18 cellular contexts compared by ENCODE assay signal in genomic region chr6:142561511-142562265, GRCh38.
DNase-seq lines count a peak whose midpoint lies in the region; ATAC-seq and TF ChIP-seq lines count a peak whose summit lies in the region.
"Had no signal": no experiment of that assay in that cellular context is flagged by ENCODE, and none has a peak within 500 bp of the region (broad histone marks: within the 10 kb centered on the region; RNA-seq: fewer than 3 reads in every experiment).

No MANE protein-coding gene starts in this region.

- peaks cover 6% of the 10 kb centered on the region for H3K9me3 Mint-ChIP-seq in activated naive CD4-positive, alpha-beta T cell treated with anti-CD3 and anti-CD28 coated beads, Interleukin-2, amount 50 U/mL, for 24 hours
- no peaks in the 10 kb centered on the region for H3K9me3 Mint-ChIP-seq in type B pancreatic cell
- no peaks in the 10 kb centered on the region for H3K9me3 Mint-ChIP-seq in activated CD4-positive, alpha-beta memory T cell treated with anti-CD3 and anti-CD28 coated beads for 36 hours

- H3K27me3 Mint-ChIP-seq in activated naive CD4-positive, alpha-beta T cell treated with anti-CD3 and anti-CD28 coated beads, Interleukin-2, amount 50 U/mL, for 24 hours, result no peaks in the 10 kb centered on the region
- H3K27me3 Mint-ChIP-seq in T-helper 17 cell (no peaks in the 10 kb centered on the region), type B pancreatic cell (no peaks in the 10 kb centered on the region)
- H3K27me3 Mint-ChIP-seq in activated CD4-positive, alpha-beta memory T cell treated with anti-CD3 and anti-CD28 coated beads for 36 hours, result no peaks in the 10 kb centered on the region

- intact Hi-C loops in activated CD4-positive, alpha-beta memory T cell treated with anti-CD3 and anti-CD28 coated beads for 36 hours (cut with micrococcal nuclease), result loop anchor here (10.0 kb wide), 1 partner anchor 293 kb away; no protein-coding TSS in a partner anchor

- no peaks in the 10 kb centered on the region for H3K36me3 Mint-ChIP-seq in activated naive CD4-positive, alpha-beta T cell treated with anti-CD3 and anti-CD28 coated beads, Interleukin-2, amount 50 U/mL, for 24 hours
- H3K36me3 Mint-ChIP-seq in T-helper 17 cell (ENCODE audit: low read depth) (no peaks in the 10 kb centered on the region), type B pancreatic cell (no peaks in the 10 kb centered on the region)
- H3K36me3 Mint-ChIP-seq in activated CD4-positive, alpha-beta memory T cell treated with anti-CD3 and anti-CD28 coated beads for 36 hours, result peaks cover 2% of the 10 kb centered on the region
- H3K36me3 Mint-ChIP-seq: CD8-positive, alpha-beta memory T cell had no signal

- H3K9me3 ChIP-seq in T-helper 17 cell (ENCODE audit: control insufficient read depth, low read length, poor library complexity, severe bottlenecking), result no peaks in the 10 kb centered on the region

- ATAC-seq in T-helper 17 cell, result peak; percentile 44
- no peak for ATAC-seq in HG02970 (IDR thresholded peaks at IDR 0.05; ENCODE audit: low FRiP score, unreplicated experiment)
- ATAC-seq: GM23338, K562 had no signal

- CTCF ChIA-PET in activated CD4-positive, alpha-beta memory T cell treated with anti-CD3 and anti-CD28 coated beads for 36 hours (lab: Charles Lee), result interaction anchor here (1.2 to 1.3 kb wide), 2 partner anchors 87 to 131 kb away, joined by 3 to 4 read pairs; no protein-coding TSS in a partner anchor

- H3K4me3 Mint-ChIP-seq in activated naive CD4-positive, alpha-beta T cell treated with anti-CD3 and anti-CD28 coated beads, Interleukin-2, amount 50 U/mL, for 24 hours, result peak overlapping the region; percentile 63
- H3K4me3 Mint-ChIP-seq in T-helper 17 cell, result peak overlapping the region; percentile 37
- no peak overlapping the region for H3K4me3 Mint-ChIP-seq in type B pancreatic cell
- no peak overlapping the region for H3K4me3 Mint-ChIP-seq in activated CD4-positive, alpha-beta memory T cell treated with anti-CD3 and anti-CD28 coated beads for 36 hours
- H3K4me3 Mint-ChIP-seq: CD8-positive, alpha-beta memory T cell; GM23338 had no signal

- H3K4me1 Mint-ChIP-seq in activated naive CD4-positive, alpha-beta T cell treated with anti-CD3 and anti-CD28 coated beads, Interleukin-2, amount 50 U/mL, for 24 hours, result peaks cover 50% of the 10 kb centered on the region
- H3K4me1 Mint-ChIP-seq in T-helper 17 cell (peaks cover 8% of the 10 kb centered on the region), type B pancreatic cell (ENCODE audit: unreplicated experiment) (no peaks in the 10 kb centered on the region)
- H3K4me1 Mint-ChIP-seq in activated CD4-positive, alpha-beta memory T cell treated with anti-CD3 and anti-CD28 coated beads for 36 hours (ENCODE audit: low read depth), result peaks cover 22% of the 10 kb centered on the region

- peak overlapping the region; percentile 61 for H3K27ac Mint-ChIP-seq in activated naive CD4-positive, alpha-beta T cell treated with anti-CD3 and anti-CD28 coated beads, Interleukin-2, amount 50 U/mL, for 24 hours
- H3K27ac Mint-ChIP-seq in T-helper 17 cell (no peak overlapping the region), type B pancreatic cell (no peak overlapping the region)
- no peak overlapping the region for H3K27ac Mint-ChIP-seq in activated CD4-positive, alpha-beta memory T cell treated with anti-CD3 and anti-CD28 coated beads for 36 hours
- H3K27ac Mint-ChIP-seq: GM23338 had no signal

- POLR2A ChIA-PET in activated CD4-positive, alpha-beta memory T cell treated with anti-CD3 and anti-CD28 coated beads for 36 hours (lab: Charles Lee), result interaction anchor here (0.8 to 1.0 kb wide), 2 partner anchors 17 to 328 kb away, joined by 3 to 4 read pairs; no protein-coding TSS in a partner anchor

- no peak for TF ChIP-seq CTCF in type B pancreatic cell (conservative IDR thresholded peaks at IDR 0.05)

- no peak for DNase-seq in activated naive CD4-positive, alpha-beta T cell treated with anti-CD3 and anti-CD28 coated beads, Interleukin-2, amount 50 U/mL, for 16 hours
- DNase-seq in T-helper 17 cell (no peak), type B pancreatic cell (ENCODE audit: extremely low spot score, unreplicated experiment) (no peak)
- DNase-seq in central memory CD4-positive, alpha-beta T cell, result peak; percentile 21
- DNase-seq in activated CD4-positive, alpha-beta memory T cell treated with anti-CD3 and anti-CD28 coated beads for 36 hours, result no peak
- DNase-seq: ACHN; CD8-positive, alpha-beta memory T cell; GF-D8; NCI-H1092; NCI-H1694; NCI-H2107; NCI-H226; NCI-H526; OCI-M1 had no signal

Comparison
In these comparisons a context has a peak if more than half of its experiments do, and no peak if none do; other contexts are left out.
1. H3K4me3 Mint-ChIP-seq: peak in activated naive CD4-positive, alpha-beta T cell treated with anti-CD3 and anti-CD28 coated beads, Interleukin-2, amount 50 U/mL, for 24 hours (single experiment) and T-helper 17 cell (single experiment); none in type B pancreatic cell (single experiment) and activated CD4-positive, alpha-beta memory T cell treated with anti-CD3 and anti-CD28 coated beads for 36 hours (single experiment).